ENCODE assay signal across 11 cellular contexts in genomic region chr1:9183441-9183840, GRCh38. TPM values are rescaled to one million over a fixed set of nuclear protein-coding genes. Genes with fewer than 3 reads are reported as not detected.
DNase-seq lines count a peak whose midpoint lies in the region; ATAC-seq, FAIRE-seq and TF ChIP-seq lines count a peak whose summit lies in the region.
"Had no signal": no experiment of that assay in that cellular context is flagged by ENCODE, and none has a peak within 500 bp of the region (broad histone marks: within the 10 kb centered on the region; RNA-seq: fewer than 3 reads in every experiment).

No MANE protein-coding gene starts in this region.

- TF ChIP-seq POLR2A in sigmoid colon (IDR thresholded peaks at IDR 0.05) = no peak

- no peak for DNase-seq in Caco-2
- DNase-seq in T-cell = no peak
- no peak for DNase-seq in fibroblast of lung (ENCODE audit: low read depth in 2 of 2)
- no peak for DNase-seq in sigmoid colon
- no peak for DNase-seq in cerebellar nuclear complex (lab: John Stamatoyannopoulos, UW)
- no peak for DNase-seq in D721Med (ENCODE audit: insufficient read length, low spot score)
- DNase-seq in GDM1 (lab: John Stamatoyannopoulos, UW) = no peak
- DNase-seq: NCI-H69 had no signal

- no peak for FAIRE-seq in D721Med (lab: Jason Lieb, UNC)
- FAIRE-seq: G401.6 had no signal

- TF ChIP-seq EP300 in sigmoid colon (IDR thresholded peaks at IDR 0.05) = no peak

- H3K36me3 ChIP-seq in Caco-2 (ENCODE audit: control insufficient read depth, insufficient read depth, low read length) (peaks cover 1% of the 10 kb centered on the region), fibroblast of lung (ENCODE audit: control insufficient read depth, insufficient read depth, low read length) (peaks cover 5% of the 10 kb centered on the region), sigmoid colon (no peaks in the 10 kb centered on the region)
- H3K36me3 ChIP-seq: neutrophil had no signal

- H3K9me3 Mint-ChIP-seq in Caco-2 (ENCODE audit: unreplicated experiment) (no peaks in the 10 kb centered on the region), T-cell (no peaks in the 10 kb centered on the region)

- no peak for ATAC-seq in T-cell (replicated peaks in 1 of 4)
- no peak for ATAC-seq in HG02970 (IDR thresholded peaks at IDR 0.05; ENCODE audit: low FRiP score, unreplicated experiment)

- 47 to 76% methylated on average over 24 of the region's 24 CpGs for WGBS in sigmoid colon, 2 donors

- H3K9me3 ChIP-seq in Caco-2 (no peaks in the 10 kb centered on the region), fibroblast of lung (ENCODE audit: control insufficient read depth, insufficient read depth, low read depth, low read length) (no peaks in the 10 kb centered on the region), sigmoid colon (no peaks in the 10 kb centered on the region)
- H3K9me3 ChIP-seq: neutrophil had no signal

- intact Hi-C loops in Caco-2 (cut with micrococcal nuclease; ENCODE audit: unreplicated experiment) (no loop called here), sigmoid colon (cut with DNase I) (loop anchor here (5.0 kb wide), 2 partner anchors 71 to 309 kb away; no protein-coding TSS in a partner anchor)

- POLR2A ChIA-PET in Caco-2 (lab: Charles Lee) = no interaction called here
- POLR2A ChIA-PET in T-cell (lab: Charles Lee) = no interaction called here

- H3K4me1 ChIP-seq in Caco-2 (peaks cover 15% of the 10 kb centered on the region; the same call in 1 of the 2 replicates), fibroblast of lung (ENCODE audit: control insufficient read depth, extremely low read depth, insufficient read depth, low read length) (peaks cover 8% of the 10 kb centered on the region), sigmoid colon (peaks cover 0 to 34% (median 32%) of the 10 kb centered on the region in 4 donors)

- H4K20me1 ChIP-seq in fibroblast of lung (ENCODE audit: control insufficient read depth, extremely low read depth, insufficient read depth, low read length) = no peaks in the 10 kb centered on the region

- no peak overlapping the region for H3K4me3 ChIP-seq in Caco-2 (ENCODE audit: low read depth, low read length)
- peak overlapping the region; percentile 64 to 81 (median 72) for H3K4me3 ChIP-seq in fibroblast of lung (replicated peaks in 1 of 4; ENCODE audit: control extremely low read depth in 1 of 4, insufficient read depth in 1 of 4, low read depth in 3 of 4, low read length in 4 of 4)
- peak overlapping the region in 3 of 4 donors; percentile 53 to 71 (median 65) for H3K4me3 ChIP-seq in sigmoid colon

- peak overlapping the region; percentile 86 for H3K9ac ChIP-seq in fibroblast of lung (ENCODE audit: insufficient read depth, low read length)

- H3K4me3 Mint-ChIP-seq in Caco-2 (ENCODE audit: unreplicated experiment) (no peak overlapping the region), T-cell (peak overlapping the region; percentile 9 to 58 (median 49))

- H3K27me3 Mint-ChIP-seq in Caco-2 (ENCODE audit: insufficient read depth, unreplicated experiment) = no peaks in the 10 kb centered on the region
- peaks cover 12 to 32% of the 10 kb centered on the region in 2 donors for H3K27me3 Mint-ChIP-seq in T-cell

- no peaks in the 10 kb centered on the region for H3K36me3 Mint-ChIP-seq in Caco-2 (ENCODE audit: insufficient read depth, unreplicated experiment)
- no peaks in the 10 kb centered on the region for H3K36me3 Mint-ChIP-seq in T-cell

- H3K27ac ChIP-seq in fibroblast of lung (ENCODE audit: insufficient read depth, low read length) = no peak overlapping the region
- H3K27ac ChIP-seq in sigmoid colon = peak overlapping the region in 1 of 4 donors; percentile 41
- H3K27ac ChIP-seq: neutrophil had no signal

- peak overlapping the region; percentile 79 for H3K4me2 ChIP-seq in fibroblast of lung (ENCODE audit: extremely low read depth, insufficient read depth, low read length)

- H3K27me3 ChIP-seq in Caco-2 (replicated peaks; ENCODE audit: control insufficient read depth, insufficient read depth, low read length) = no peaks in the 10 kb centered on the region
- H3K27me3 ChIP-seq in fibroblast of lung (ENCODE audit: control insufficient read depth, insufficient read depth, low read length) = no peaks in the 10 kb centered on the region
- H3K27me3 ChIP-seq in sigmoid colon = peaks cover 9 to 29% (median 20%) of the 10 kb centered on the region in 3 donors

- TF ChIP-seq CTCF in Caco-2 (IDR thresholded peaks at IDR 0.05; ENCODE audit: insufficient read depth in 1 of 2, low read depth in 1 of 2, low read length in 1 of 2, severe bottlenecking in 1 of 2, unreplicated experiment in 1 of 2) = no peak
- TF ChIP-seq CTCF in fibroblast of lung (conservative IDR thresholded peaks at IDR 0.05 in 1 of 2, IDR thresholded peaks at IDR 0.05 in 1 of 2; ENCODE audit: low read depth in 1 of 2, low read length in 2 of 2) = no peak
- TF ChIP-seq CTCF in sigmoid colon (IDR thresholded peaks at IDR 0.05) = no peak
- TF ChIP-seq CTCF in D721Med (IDR thresholded peaks at IDR 0.05; ENCODE audit: insufficient read depth, missing control alignments) = no peak

- H3K27ac Mint-ChIP-seq in Caco-2 (ENCODE audit: unreplicated experiment) (no peak overlapping the region), T-cell (no peak overlapping the region)

- no peaks in the 10 kb centered on the region for H3K4me1 Mint-ChIP-seq in Caco-2 (ENCODE audit: low read depth, unreplicated experiment)
- peaks cover 6 to 15% (median 7%) of the 10 kb centered on the region in 3 donors for H3K4me1 Mint-ChIP-seq in T-cell

- H2AFZ ChIP-seq in fibroblast of lung (ENCODE audit: low read length) = no peak overlapping the region

- TSS peak; percentile 16 for BruUV-seq in Caco-2 (replicated peaks; lab: Mats Ljungman, UMichigan)

- H3K79me2 ChIP-seq in fibroblast of lung (ENCODE audit: control insufficient read depth, insufficient read depth, low read length) = peaks cover 33% of the 10 kb centered on the region

- CTCF ChIA-PET in Caco-2 (lab: Charles Lee) (no interaction called here), T-cell (lab: Charles Lee) (interaction anchor here in 1 of 2 donors (0.6 kb wide), 2 partner anchors 36 to 111 kb away, joined by 4 to 6 read pairs; no protein-coding TSS in a partner anchor)

RNA-seq across cellular contexts. Expression of gene H6PD, which starts 51.1 kb away (rescaled TPM):
- total RNA-seq in Caco-2 (2022) (10.1 and 13.0 TPM in 2 replicates), T-cell (10 to 100 TPM; 17.6 to 26.5 (median 23.9) TPM), fibroblast of lung (23.5 and 24.4 TPM in 2 replicates), sigmoid colon (10 to 100 TPM; 21.6 to 34.3 (median 25.0) TPM)
- polyA plus RNA-seq in fibroblast of lung (15.2 and 17.7 TPM in 2 replicates), sigmoid colon (10 to 100 TPM in 1 of 3 donors, 1 to 10 TPM in 2; 2.8 to 25.9 (median 3.0) TPM)
- 20.1 and 22.4 TPM in 2 replicates for polyA plus RNA-seq in fibroblast of lung (2012)
- polyA minus RNA-seq in fibroblast of lung (ENCODE audit: low replicate concordance) = 48.0 and 51.9 TPM in 2 replicates

RNA-seq across cellular contexts. Expression of gene GPR157, which starts 54.5 kb away (rescaled TPM):
- total RNA-seq in Caco-2 (2022) (14.0 and 17.2 TPM in 2 replicates), T-cell (10 to 100 TPM in 1 of 5 donors, 1 to 10 TPM in 4; 7.1 to 10.7 (median 8.9) TPM), fibroblast of lung (3.1 and 3.6 TPM in 2 replicates), sigmoid colon (1 to 10 TPM; 1.6 to 2.8 (median 1.7) TPM)
- polyA plus RNA-seq in fibroblast of lung (0.82 and 1.2 TPM in 2 replicates), sigmoid colon (1 to 10 TPM in 2 of 3 donors, under 1 TPM in 1; 0.92 to 3.7 (median 1.8) TPM)
- 2.3 and 2.9 TPM in 2 replicates for polyA plus RNA-seq in fibroblast of lung (2012)
- 3.4 and 4.6 TPM in 2 replicates for polyA minus RNA-seq in fibroblast of lung (ENCODE audit: low replicate concordance)
